In the genomic region with DNA sequence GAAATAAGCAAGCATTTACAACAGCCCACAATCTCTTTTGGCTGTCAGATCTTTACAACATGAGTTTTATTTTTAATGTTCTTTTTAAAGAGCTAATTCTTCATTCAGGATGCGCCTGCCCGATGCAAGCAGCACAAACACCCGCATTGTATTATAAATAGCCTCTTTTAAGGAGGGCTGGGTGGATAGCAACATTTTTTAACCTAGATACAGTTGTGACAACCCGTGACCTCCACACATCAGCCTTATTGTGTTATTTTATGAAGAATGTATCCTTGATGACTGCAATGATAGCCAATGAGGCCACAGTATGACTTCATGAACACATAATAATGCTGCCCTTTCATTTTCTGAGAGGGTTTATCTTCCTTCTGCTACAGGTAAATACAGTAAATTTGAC, we compare ENCODE assay signal across 20 cellular contexts.
DNase-seq lines count a peak whose midpoint lies in the region; ATAC-seq and TF ChIP-seq lines count a peak whose summit lies in the region.
"Had no signal": no experiment of that assay in that cellular context is flagged by ENCODE, and none has a peak within 500 bp of the region (broad histone marks: within the 10 kb centered on the region; RNA-seq: fewer than 3 reads in every experiment).

No MANE protein-coding gene starts in this region.

- H3K9me3 ChIP-seq in heart left ventricle (no peaks in the 10 kb centered on the region), trophoblast cell (ENCODE audit: insufficient read depth, low read depth, low read length) (no peaks in the 10 kb centered on the region), BE2C (no peaks in the 10 kb centered on the region)
- H3K9me3 ChIP-seq: pancreas had no signal

- H3K14ac ChIP-seq in trophoblast cell (ENCODE audit: low read length), result no peak overlapping the region

- H2BK5ac ChIP-seq in trophoblast cell (ENCODE audit: low read depth, low read length, poor library complexity), result no peak overlapping the region

- H3K4ac ChIP-seq in trophoblast cell (ENCODE audit: low read depth, low read length), result peak overlapping the region; percentile 23

- 13 to 31% (median 23%) methylated on average over 4 of the region's 4 CpGs for WGBS in heart left ventricle, 4 donors
- WGBS in trophoblast cell (ENCODE audit: extremely low coverage, insufficient coverage, insufficient read length), result no CpG with 5 or more reads among the region's 4 CpGs

- H3K79me1 ChIP-seq in trophoblast cell (ENCODE audit: low read length), result peaks cover 16% of the 10 kb centered on the region

- no peak overlapping the region for H2BK12ac ChIP-seq in trophoblast cell (ENCODE audit: low read length)

- H3K4me3 ChIP-seq in heart left ventricle, result peak overlapping the region in 1 of 12 donors; percentile 10
- no peak overlapping the region for H3K4me3 ChIP-seq in trophoblast cell (ENCODE audit: low read depth, low read length)
- no peak overlapping the region for H3K4me3 ChIP-seq in BE2C (ENCODE audit: low read depth, low read length)
- H3K4me3 ChIP-seq: pancreas had no signal

- no peak overlapping the region for H4K8ac ChIP-seq in trophoblast cell (ENCODE audit: low read depth, low read length)

- H2BK120ac ChIP-seq in trophoblast cell (ENCODE audit: insufficient read depth, low read length, poor library complexity), result no peak overlapping the region

- TF ChIP-seq CTCF in heart left ventricle (IDR thresholded peaks at IDR 0.05) (no peak), BE2C (IDR thresholded peaks at IDR 0.05; ENCODE audit: low read depth, low read length) (no peak)

- H3K27me3 ChIP-seq in heart left ventricle, result no peaks in the 10 kb centered on the region
- H3K27me3 ChIP-seq in trophoblast cell (ENCODE audit: insufficient read depth, low read length), result no peaks in the 10 kb centered on the region
- H3K27me3 ChIP-seq in BE2C, result no peaks in the 10 kb centered on the region
- H3K27me3 ChIP-seq: pancreas had no signal

- H3K4me2 ChIP-seq in trophoblast cell (ENCODE audit: low read length), result no peak overlapping the region

- peak; percentile 46 for ATAC-seq in Right ventricle myocardium inferior
- ATAC-seq in heart left ventricle, result peak in 2 of 4 donors; percentile 30 to 45
- ATAC-seq: activated CD4-positive, alpha-beta T cell treated with anti-CD3 and anti-CD28 coated beads for 36 hours; activated naive CD4-positive, alpha-beta T cell treated with anti-CD3 and anti-CD28 coated beads, Interleukin-2, amount 50 U/mL, for 72 hours; left lobe of liver; pancreas had no signal

- no peak overlapping the region for H2AK5ac ChIP-seq in trophoblast cell (ENCODE audit: low read length)

- H3K27ac ChIP-seq in heart left ventricle (peak overlapping the region in 7 of 12 donors; percentile 18 to 52 (median 33)), trophoblast cell (ENCODE audit: low read depth, low read length) (no peak overlapping the region)
- H3K27ac ChIP-seq: 22Rv1, pancreas had no signal

- no peak overlapping the region for H2AFZ ChIP-seq in trophoblast cell (ENCODE audit: insufficient read depth, low read length, poor library complexity)

- no peak overlapping the region for H3K9ac ChIP-seq in trophoblast cell (ENCODE audit: low read length)

- DNase-seq in Right ventricle myocardium inferior (ENCODE audit: missing footprints) (no peak), cardiac septum (ENCODE audit: low spot score) (no peak), heart left ventricle (no peak), trophoblast cell (no peak), LoVo (ENCODE audit: low spot score) (no peak), NCI-H2171 treated with DMSO at 0.1 percent for 48 hours (lab: John Stamatoyannopoulos, UW) (no peak), BE2C (no peak), GM19238 (ENCODE audit: insufficient read length, low spot score) (no peak)
- DNase-seq: activated CD4-positive, alpha-beta T cell treated with anti-CD3 and anti-CD28 coated beads for 36 hours; COR-L47; DMS79 treated with DMSO at 0.1 percent for 48 hours; NCI-H1694 treated with DMSO at 0.1 percent for 48 hours; NCI-H69; nephron progenitor cell; pancreas; SHP77 treated with DMSO at 0.1 percent for 48 hours; stimulated activated CD8-positive, alpha-beta memory T cell treated with anti-CD3 and anti-CD28 coated beads, Interleukin-4, amount 100 ng/mL, for 48 hours had no signal

- H3K36me3 ChIP-seq in heart left ventricle (peaks cover 0 to 5% (median 0%) of the 10 kb centered on the region in 9 donors), trophoblast cell (ENCODE audit: control insufficient read depth in 1 of 2, insufficient read depth in 2 of 2, low read length in 2 of 2) (no peaks in the 10 kb centered on the region), BE2C (no peaks in the 10 kb centered on the region)
- H3K36me3 ChIP-seq: pancreas had no signal

- no peak overlapping the region for H4K91ac ChIP-seq in trophoblast cell (ENCODE audit: low read depth, low read length)

- no peak overlapping the region for H3K18ac ChIP-seq in trophoblast cell (ENCODE audit: low read length)

- H3K23ac ChIP-seq in trophoblast cell (ENCODE audit: low read length), result no peak overlapping the region

- no peaks in the 10 kb centered on the region for H3K79me2 ChIP-seq in trophoblast cell (ENCODE audit: control insufficient read depth, insufficient read depth, low read length, poor library complexity)

- H3K4me1 ChIP-seq in heart left ventricle (peaks cover 8 to 55% (median 32%) of the 10 kb centered on the region in 12 donors), trophoblast cell (ENCODE audit: control insufficient read depth in 1 of 2, insufficient read depth in 2 of 2, low read length in 2 of 2) (peaks cover 15 to 27% of the 10 kb centered on the region in 2 experiments), BE2C (peaks cover 2% of the 10 kb centered on the region; the same call in 1 of the 2 replicates)
- H3K4me1 ChIP-seq: pancreas had no signal

- TF ChIP-seq POLR2A in heart left ventricle (IDR thresholded peaks at IDR 0.05), result no peak

- intact Hi-C loops in Right ventricle myocardium inferior (cut with DNase I), result no loop called here
- intact Hi-C loops in cardiac septum (cut with DNase I), result no loop called here
- intact Hi-C loops in heart left ventricle (cut with DNase I), result loop anchor here in 2 of 10 donors (5.0 to 10.0 kb wide), 2 partner anchors 162 to 174 kb away; partner anchors contain the start of gene FOXN3 (in 1 of the 2)

- no peak overlapping the region for H4K12ac ChIP-seq in trophoblast cell (ENCODE audit: low read depth, low read length)
